Comparison of ENCODE assay signal across 1 cellular context in the genomic region with DNA sequence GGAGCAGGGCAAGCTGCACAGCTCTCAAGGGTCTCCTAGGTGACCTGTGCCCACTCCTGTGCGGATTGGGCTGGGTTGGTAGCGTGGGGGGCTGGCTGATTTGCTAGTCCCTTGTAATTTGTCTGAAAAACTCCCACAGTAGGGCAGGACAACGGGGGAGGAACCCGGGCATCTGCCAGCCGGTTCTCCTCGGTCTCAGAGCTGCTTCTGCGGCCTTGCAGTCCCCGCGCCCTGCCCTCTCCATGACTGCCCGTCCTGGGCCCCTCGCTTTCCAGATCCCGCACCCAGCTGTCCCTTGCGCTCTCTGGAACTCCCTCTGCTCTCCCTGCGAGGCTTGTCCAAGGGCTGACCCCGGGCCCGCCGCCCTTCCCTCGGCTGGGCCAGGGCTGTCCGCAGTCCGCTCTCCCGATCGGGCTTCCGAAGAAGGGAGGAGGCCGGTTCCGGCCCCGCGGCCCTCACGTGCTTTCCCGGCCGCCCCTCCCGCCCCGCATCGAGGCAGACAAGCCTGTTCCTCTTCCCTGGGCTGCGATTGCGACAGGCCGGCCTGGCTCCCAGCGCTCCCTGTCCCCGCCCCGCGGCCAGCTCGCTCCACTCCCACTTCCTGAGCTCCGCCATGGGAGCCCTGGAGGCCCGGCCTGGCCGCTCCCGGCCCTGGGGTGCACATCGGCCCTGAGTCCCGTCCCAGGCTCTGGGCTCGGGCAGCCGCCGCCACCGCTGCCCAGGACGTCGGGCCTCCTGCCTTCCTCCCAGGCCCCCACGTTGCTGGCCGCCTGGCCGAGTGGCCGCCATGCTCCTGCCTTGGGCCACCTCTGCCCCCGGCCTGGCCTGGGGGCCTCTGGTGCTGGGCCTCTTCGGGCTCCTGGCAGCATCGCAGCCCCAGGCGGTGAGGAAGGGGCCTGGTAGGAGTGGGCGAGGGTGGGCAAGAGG.
TF ChIP-seq lines count a peak whose summit lies in the region.

Gene LTBR (plus strand): TSS at position 591 of the 927 bp plus-strand sequence. CDS start 197 bp downstream, at position 788.

TF ChIP-seq in HepG2, 621 proteins besides CTCF, POLR2A, EP300 and RAD21 (continued from another document and continues in another):
- TF ChIP-seq IRF2 (CRISPR knock-in tag; IDR thresholded peaks at IDR 0.05): peak; percentile 88
- peak; percentile 87 for TF ChIP-seq HOXA3 (CRISPR knock-in tag; IDR thresholded peaks at IDR 0.05)
- peak; percentile 90 for TF ChIP-seq ARID5B (CRISPR knock-in tag; IDR thresholded peaks at IDR 0.05)
- TF ChIP-seq SAFB2 (CRISPR knock-in tag; IDR thresholded peaks at IDR 0.05; ENCODE audit: borderline replicate concordance, low read depth): peak; percentile 95
- TF ChIP-seq SALL1 (CRISPR knock-in tag; IDR thresholded peaks at IDR 0.05): peak; percentile 96
- peak; percentile 71 for TF ChIP-seq PITX1 (CRISPR knock-in tag; IDR thresholded peaks at IDR 0.05)
- TF ChIP-seq HNF1B (CRISPR knock-in tag; IDR thresholded peaks at IDR 0.05): peak; percentile 87; the same call in 1 of the 2 replicates
- TF ChIP-seq ATF2 (CRISPR knock-in tag; IDR thresholded peaks at IDR 0.05): peak; percentile 53
- peak; percentile 98 for TF ChIP-seq SNAPC2 (CRISPR knock-in tag; IDR thresholded peaks at IDR 0.05)
- TF ChIP-seq ZHX1 (CRISPR knock-in tag; IDR thresholded peaks at IDR 0.05; ENCODE audit: low read depth): peak; percentile 88; the same call in 1 of the 2 replicates
- peak; percentile 76; the same call in 1 of the 2 replicates for TF ChIP-seq ZNF580 (CRISPR knock-in tag; IDR thresholded peaks at IDR 0.05; ENCODE audit: borderline replicate concordance, low read depth)
- peak; percentile 78; the same call in 1 of the 2 replicates for TF ChIP-seq PRDM4 (CRISPR knock-in tag; IDR thresholded peaks at IDR 0.05; ENCODE audit: borderline replicate concordance)
- peak; percentile 88 for TF ChIP-seq ZKSCAN8 (CRISPR knock-in tag; IDR thresholded peaks at IDR 0.05; ENCODE audit: borderline replicate concordance)
- TF ChIP-seq CBFB (CRISPR knock-in tag; IDR thresholded peaks at IDR 0.05): peak; percentile 91
- no peak for TF ChIP-seq SOX6 (IDR thresholded peaks at IDR 0.05)
- TF ChIP-seq SOX6 (CRISPR knock-in tag; IDR thresholded peaks at IDR 0.05): peak; percentile 89
- peak; percentile 70 for TF ChIP-seq YY1 (IDR thresholded peaks at IDR 0.05; ENCODE audit: insufficient read depth, insufficient replicate concordance, low read depth, low read length)
- TF ChIP-seq, protein P1, sequence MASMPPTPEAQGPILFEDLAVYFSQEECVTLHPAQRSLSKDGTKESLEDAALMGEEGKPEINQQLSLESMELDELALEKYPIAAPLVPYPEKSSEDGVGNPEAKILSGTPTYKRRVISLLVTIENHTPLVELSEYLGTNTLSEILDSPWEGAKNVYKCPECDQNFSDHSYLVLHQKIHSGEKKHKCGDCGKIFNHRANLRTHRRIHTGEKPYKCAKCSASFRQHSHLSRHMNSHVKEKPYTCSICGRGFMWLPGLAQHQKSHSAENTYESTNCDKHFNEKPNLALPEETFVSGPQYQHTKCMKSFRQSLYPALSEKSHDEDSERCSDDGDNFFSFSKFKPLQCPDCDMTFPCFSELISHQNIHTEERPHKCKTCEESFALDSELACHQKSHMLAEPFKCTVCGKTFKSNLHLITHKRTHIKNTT (CRISPR knock-in tag; IDR thresholded peaks at IDR 0.05): no peak
- peak; percentile 84; the same call in 1 of the 2 replicates for TF ChIP-seq ZNF350 (CRISPR knock-in tag; IDR thresholded peaks at IDR 0.05; ENCODE audit: borderline replicate concordance, low read depth)
- TF ChIP-seq ZNF468 (CRISPR knock-in tag; IDR thresholded peaks at IDR 0.05): peak; percentile 88; the same call in 1 of the 2 replicates
- TF ChIP-seq ZFYVE20 (CRISPR knock-in tag; IDR thresholded peaks at IDR 0.05; ENCODE audit: borderline replicate concordance, low read depth): no peak; the same call in 1 of the 2 replicates
- peak; percentile 84 for TF ChIP-seq POLR2G (IDR thresholded peaks at IDR 0.05; ENCODE audit: low read depth, low read length)
- peak; percentile 86; the same call in 1 of the 2 replicates for TF ChIP-seq ZNF674 (CRISPR knock-in tag; IDR thresholded peaks at IDR 0.05; ENCODE audit: low read depth)
- peak; percentile 91; the same call in 1 of the 2 replicates for TF ChIP-seq ZSCAN9 (CRISPR knock-in tag; IDR thresholded peaks at IDR 0.05; ENCODE audit: borderline replicate concordance)
- TF ChIP-seq GTF2F1 (IDR thresholded peaks at IDR 0.05; ENCODE audit: low read length): no peak
- peak; percentile 98 for TF ChIP-seq TMF1 (CRISPR knock-in tag; IDR thresholded peaks at IDR 0.05; ENCODE audit: low read depth)
- no peak for TF ChIP-seq SATB2 (CRISPR knock-in tag; IDR thresholded peaks at IDR 0.05)
- no peak for TF ChIP-seq JUN (CRISPR knock-in tag; IDR thresholded peaks at IDR 0.05)
- TF ChIP-seq EHMT2 (IDR thresholded peaks at IDR 0.05; ENCODE audit: borderline replicate concordance, low read depth, low read length): no peak
